In the genomic region with DNA sequence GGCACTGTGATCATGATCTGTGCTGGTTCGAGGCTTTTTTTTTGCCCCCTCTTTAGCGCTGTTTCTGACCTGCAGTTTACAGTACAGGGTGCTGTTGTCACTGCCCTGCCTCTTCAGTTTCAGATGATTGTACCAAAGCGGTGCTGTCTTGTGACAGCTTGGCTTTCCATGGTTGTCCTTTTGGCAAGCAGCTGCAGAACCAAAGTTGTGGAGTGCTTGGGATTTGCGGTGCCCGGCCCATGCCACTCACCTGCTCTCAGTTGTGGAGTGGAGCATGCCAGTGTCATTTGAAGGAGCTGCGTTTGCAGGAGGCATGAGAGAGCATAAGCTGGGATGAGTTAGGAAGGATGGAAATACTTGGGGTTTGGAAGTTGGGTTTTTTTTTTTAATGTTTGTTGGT, we compare ENCODE assay signal across 20 cellular contexts. TPM values are rescaled to one million over a fixed set of nuclear protein-coding genes. Genes with fewer than 3 reads are reported as not detected.
A peak's percentile ranks its signal among the peaks of the same experiment; 100 is the strongest.
DNase-seq lines count a peak whose midpoint lies in the region; ATAC-seq, FAIRE-seq and TF ChIP-seq lines count a peak whose summit lies in the region.
"Had no signal": no experiment of that assay in that cellular context is flagged by ENCODE, and none has a peak within 500 bp of the region (broad histone marks: within the 10 kb centered on the region; RNA-seq: fewer than 3 reads in every experiment).

No MANE protein-coding gene starts in this region.

- H3K4me2 ChIP-seq in astrocyte (ENCODE audit: low read length) (no peak overlapping the region), neural progenitor cell (no peak overlapping the region)
- H3K4me2 ChIP-seq: A549 had no signal

- TF ChIP-seq CTCF in astrocyte (IDR thresholded peaks at IDR 0.05; ENCODE audit: insufficient read depth, low read depth, low read length) = no peak
- no peak for TF ChIP-seq CTCF in neural crest cell (conservative IDR thresholded peaks at IDR 0.05)
- TF ChIP-seq CTCF in thyroid gland (IDR thresholded peaks at IDR 0.05) = no peak
- no peak for TF ChIP-seq CTCF in neural progenitor cell (IDR thresholded peaks at IDR 0.05)

- H3K4me1 Mint-ChIP-seq in astrocyte (ENCODE audit: low read depth, unreplicated experiment) (peaks cover 42% of the 10 kb centered on the region), neural crest cell (peaks cover 7% of the 10 kb centered on the region), neural progenitor cell (peaks cover 19% of the 10 kb centered on the region)
- peaks cover 31% of the 10 kb centered on the region for H3K4me1 Mint-ChIP-seq in T-helper 2 cell treated with Interferon-gamma antibody and Interleukin-4, amounts not matched to agents 5 μg/mL and 100 μg/mL, for 36 hours (ENCODE audit: low read depth)

- H3K9ac ChIP-seq in astrocyte (ENCODE audit: low read length) (no peak overlapping the region), neural progenitor cell (no peak overlapping the region)

- TF ChIP-seq POLR2A in thyroid gland (IDR thresholded peaks at IDR 0.05) = no peak

- H3K9me3 Mint-ChIP-seq in astrocyte (ENCODE audit: unreplicated experiment) = no peaks in the 10 kb centered on the region
- H3K9me3 Mint-ChIP-seq in neural crest cell = no peaks in the 10 kb centered on the region
- H3K9me3 Mint-ChIP-seq in T-helper 2 cell treated with Interferon-gamma antibody and Interleukin-4, amounts not matched to agents 5 μg/mL and 100 μg/mL, for 36 hours = no peaks in the 10 kb centered on the region
- no peaks in the 10 kb centered on the region for H3K9me3 Mint-ChIP-seq in neural progenitor cell

- H3K4me1 ChIP-seq in astrocyte (ENCODE audit: insufficient read depth, low read length) (peaks cover 53% of the 10 kb centered on the region), thyroid gland (peaks cover 24 to 37% of the 10 kb centered on the region in 2 donors), neural progenitor cell (no peaks in the 10 kb centered on the region)
- H3K4me1 ChIP-seq: BE2C had no signal

- intact Hi-C loops in Right ventricle myocardium superior (cut with DNase I) = loop anchor here (5.0 kb wide), 1 partner anchor 68 kb away; a partner anchor contains a TSS
- intact Hi-C loops in cardiac septum (cut with DNase I) = loop anchor here (5.0 kb wide), 1 partner anchor 63 kb away; no protein-coding TSS in a partner anchor
- intact Hi-C loops in thyroid gland (cut with DNase I) = no loop called here

- H3K4me3 Mint-ChIP-seq in astrocyte (ENCODE audit: unreplicated experiment) = no peak overlapping the region
- no peak overlapping the region for H3K4me3 Mint-ChIP-seq in neural crest cell
- H3K4me3 Mint-ChIP-seq in T-helper 2 cell treated with Interferon-gamma antibody and Interleukin-4, amounts not matched to agents 5 μg/mL and 100 μg/mL, for 36 hours = no peak overlapping the region
- no peak overlapping the region for H3K4me3 Mint-ChIP-seq in neural progenitor cell

- H3K27ac ChIP-seq in astrocyte (ENCODE audit: low read depth, low read length) (no peak overlapping the region), thyroid gland (peak overlapping the region in 2 of 3 donors; percentile 64 to 83), neural progenitor cell (no peak overlapping the region)
- H3K27ac ChIP-seq: RWPE1 had no signal

- H3K36me3 Mint-ChIP-seq in astrocyte (ENCODE audit: low read depth, unreplicated experiment) (peaks cover 6% of the 10 kb centered on the region), neural crest cell (ENCODE audit: low read depth) (peaks cover 9% of the 10 kb centered on the region), neural progenitor cell (peaks cover 4% of the 10 kb centered on the region)
- peaks cover 12% of the 10 kb centered on the region for H3K36me3 Mint-ChIP-seq in T-helper 2 cell treated with Interferon-gamma antibody and Interleukin-4, amounts not matched to agents 5 μg/mL and 100 μg/mL, for 36 hours (ENCODE audit: low read depth)

- H3K79me2 ChIP-seq in astrocyte (ENCODE audit: insufficient read depth, low read length) (no peaks in the 10 kb centered on the region), neural progenitor cell (ENCODE audit: low read depth) (no peaks in the 10 kb centered on the region)

- ATAC-seq in Right ventricle myocardium superior (ENCODE audit: poor library complexity) = peak; percentile 82
- ATAC-seq: A549 had no signal

- no peaks in the 10 kb centered on the region for H3F3A ChIP-seq in neural progenitor cell (ENCODE audit: low read depth)

- H3K27me3 ChIP-seq in astrocyte (ENCODE audit: insufficient read depth, low read length) (no peaks in the 10 kb centered on the region), thyroid gland (no peaks in the 10 kb centered on the region), neural progenitor cell (no peaks in the 10 kb centered on the region)
- H3K27me3 ChIP-seq: BE2C had no signal

- DNase-seq in Right ventricle myocardium superior (peak; percentile 48), cardiac septum (ENCODE audit: low spot score) (no peak), astrocyte (ENCODE audit: low read depth) (no peak), neural crest cell (ENCODE audit: low read depth, low spot score) (no peak), thyroid gland (peak; percentile 82 to 87), dermis blood vessel endothelial cell (no peak), neural progenitor cell (ENCODE audit: low spot score) (no peak)
- DNase-seq in T-helper 2 cell treated with Interferon-gamma antibody and Interleukin-4, amounts not matched to agents 5 μg/mL and 100 μg/mL, for 36 hours (ENCODE audit: low spot score) = no peak
- DNase-seq: BE2C; EL; GF-D8; Karpas-422; NCI-H1417; NCI-H187; NCI-H510A; NCI-H748 treated with DMSO at 0.1 percent for 48 hours; NK-92 treated with Interleukin-12 subunit alpha and Interleukin-12 subunit beta, amount 100 ng/mL, for 24 hours had no signal

- no peaks in the 10 kb centered on the region for H3K27me3 Mint-ChIP-seq in astrocyte (ENCODE audit: low read depth, unreplicated experiment)
- no peaks in the 10 kb centered on the region for H3K27me3 Mint-ChIP-seq in neural crest cell (ENCODE audit: low read depth)
- no peaks in the 10 kb centered on the region for H3K27me3 Mint-ChIP-seq in T-helper 2 cell treated with Interferon-gamma antibody and Interleukin-4, amounts not matched to agents 5 μg/mL and 100 μg/mL, for 36 hours (ENCODE audit: low read depth)
- peaks cover 3% of the 10 kb centered on the region for H3K27me3 Mint-ChIP-seq in neural progenitor cell (ENCODE audit: insufficient read depth, low read depth)

- H4K20me1 ChIP-seq in astrocyte (ENCODE audit: insufficient read depth, low read length) = no peaks in the 10 kb centered on the region
- no peaks in the 10 kb centered on the region for H4K20me1 ChIP-seq in neural progenitor cell (ENCODE audit: low read depth)

- H3K4me3 ChIP-seq in astrocyte (ENCODE audit: insufficient read depth, low read depth, low read length) (no peak overlapping the region), thyroid gland (replicated peaks in 1 of 3) (no peak overlapping the region), neural progenitor cell (no peak overlapping the region)
- H3K4me3 ChIP-seq: A549 had no signal

- H2AFZ ChIP-seq in astrocyte (ENCODE audit: low read depth, low read length) = no peak overlapping the region
- no peak overlapping the region for H2AFZ ChIP-seq in neural progenitor cell (replicated peaks)

- 41 to 52% methylated on average over 6 of the region's 6 CpGs for WGBS in thyroid gland, 2 donors

- no peaks in the 10 kb centered on the region for H3K36me3 ChIP-seq in astrocyte (ENCODE audit: insufficient read depth, low read length)
- H3K36me3 ChIP-seq in thyroid gland = no peaks in the 10 kb centered on the region
- no peaks in the 10 kb centered on the region for H3K36me3 ChIP-seq in neural progenitor cell
- H3K36me3 ChIP-seq: BE2C had no signal

- H3K9me3 ChIP-seq in astrocyte (ENCODE audit: insufficient read depth, low read depth, low read length) (no peaks in the 10 kb centered on the region), thyroid gland (no peaks in the 10 kb centered on the region), neural progenitor cell (ENCODE audit: low read depth) (no peaks in the 10 kb centered on the region)
- H3K9me3 ChIP-seq: A549, BE2C had no signal

- FAIRE-seq in astrocyte (lab: Jason Lieb, UNC) = no peak
- FAIRE-seq: A549, H54 had no signal

- H3K27ac Mint-ChIP-seq in astrocyte (ENCODE audit: unreplicated experiment) (peak overlapping the region; percentile 4), neural crest cell (ENCODE audit: unreplicated experiment) (peak overlapping the region; percentile 45), neural progenitor cell (no peak overlapping the region)
- no peak overlapping the region for H3K27ac Mint-ChIP-seq in T-helper 2 cell treated with Interferon-gamma antibody and Interleukin-4, amounts not matched to agents 5 μg/mL and 100 μg/mL, for 36 hours

RNA-seq across cellular contexts. Expression of a gene that starts 48.4 kb away (rescaled TPM):
- total RNA-seq in Right ventricle myocardium superior = 14.1 TPM
- total RNA-seq in cardiac septum = 7.6 TPM
- 22.2 and 26.1 TPM in 2 replicates for total RNA-seq in astrocyte
- 13.5 and 14.5 TPM in 2 replicates for total RNA-seq in neural crest cell
- total RNA-seq in thyroid gland = 10 to 100 TPM; 15.9 to 28.1 (median 20.4) TPM
- total RNA-seq in dermis blood vessel endothelial cell = 5.1 and 11.1 TPM in 2 replicates
- total RNA-seq in neural progenitor cell (ENCODE audit: low replicate concordance) = 9.9 and 10.7 TPM in 2 replicates

Comparison
In these comparisons a context has a peak if more than half of its experiments do, and no peak if none do; other contexts are left out.
1. DNase-seq: peak in Right ventricle myocardium superior (single experiment) and thyroid gland (2 of 2); none in cardiac septum (single experiment), astrocyte (single experiment), neural crest cell (single experiment), T-helper 2 cell treated with Interferon-gamma antibody and Interleukin-4, amounts not matched to agents 5 μg/mL and 100 μg/mL, for 36 hours (single experiment), dermis blood vessel endothelial cell (single experiment) and neural progenitor cell (single experiment).
2. H3K27ac ChIP-seq: peak in thyroid gland (2 of 3); none in astrocyte (single experiment) and neural progenitor cell (single experiment).
3. H3K27ac Mint-ChIP-seq: peak in astrocyte (single experiment) and neural crest cell (single experiment); none in T-helper 2 cell treated with Interferon-gamma antibody and Interleukin-4, amounts not matched to agents 5 μg/mL and 100 μg/mL, for 36 hours (single experiment) and neural progenitor cell (single experiment).